16 cellular contexts compared by ENCODE assay signal in the genomic region with DNA sequence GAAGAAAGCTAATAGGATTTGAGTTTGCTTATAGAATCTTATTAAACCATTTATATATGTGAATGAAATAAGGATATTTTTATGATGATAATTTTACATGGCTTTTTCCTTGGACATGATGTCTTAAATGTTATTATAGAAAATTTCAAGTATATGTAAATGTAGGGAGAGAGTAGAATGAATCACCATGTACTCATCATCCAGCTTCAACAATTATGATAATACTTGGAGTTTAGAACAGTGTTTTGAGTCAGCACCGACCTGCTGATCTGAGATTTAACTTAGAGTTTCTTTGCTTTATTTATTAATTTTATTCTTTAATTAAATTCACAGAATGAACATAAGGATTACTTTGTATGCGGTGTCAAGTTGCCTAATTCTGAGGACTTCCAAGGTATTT.
DNase-seq lines count a peak whose midpoint lies in the region; ATAC-seq and TF ChIP-seq lines count a peak whose summit lies in the region.
"Had no signal": no experiment of that assay in that cellular context is flagged by ENCODE, and none has a peak within 500 bp of the region (broad histone marks: within the 10 kb centered on the region; RNA-seq: fewer than 3 reads in every experiment).

No MANE protein-coding gene starts in this region.

- H3K36me3 ChIP-seq in adipocyte (ENCODE audit: control insufficient read depth, insufficient read depth, low read length, severe bottlenecking) = peaks cover 38% of the 10 kb centered on the region
- no peaks in the 10 kb centered on the region for H3K36me3 ChIP-seq in fibroblast of lung (ENCODE audit: control insufficient read depth, insufficient read depth, low read length)
- H3K36me3 ChIP-seq in skeletal muscle satellite cell (ENCODE audit: insufficient read depth, low read length) = no peaks in the 10 kb centered on the region
- H3K36me3 ChIP-seq: BE2C had no signal

- H3K4me3 Mint-ChIP-seq in mesothelial cell of epicardium = no peak overlapping the region
- H3K4me3 Mint-ChIP-seq: dendritic cell treated with granulocyte-macrophage colony-stimulating factor and Interleukin-4, amounts not matched to agents 40 ng/mL and 50 ng/mL, for 4 days; natural killer cell treated with Interleukin-12 subunit alpha and Interleukin-12 subunit beta and Interleukin-15 and Interleukin-18, amount 100 ng/mL, for 72 hours had no signal

- H3K9me3 Mint-ChIP-seq in mesothelial cell of epicardium = no peaks in the 10 kb centered on the region
- H3K9me3 Mint-ChIP-seq: dendritic cell treated with granulocyte-macrophage colony-stimulating factor and Interleukin-4, amounts not matched to agents 40 ng/mL and 50 ng/mL, for 4 days; natural killer cell treated with Interleukin-12 subunit alpha and Interleukin-12 subunit beta and Interleukin-15 and Interleukin-18, amount 100 ng/mL, for 72 hours had no signal

- no peaks in the 10 kb centered on the region for H3K79me2 ChIP-seq in fibroblast of lung (ENCODE audit: control insufficient read depth, insufficient read depth, low read length)

- peak; percentile 27 for DNase-seq in HPDE6-E6E7 (ENCODE audit: extremely low spot score)
- peak; percentile 51 for DNase-seq in adipocyte (ENCODE audit: low read depth)
- DNase-seq in fibroblast of lung (ENCODE audit: low read depth in 2 of 2) = peak; percentile 69 to 79
- DNase-seq in activated CD4-positive, alpha-beta T cell treated with anti-CD3 and anti-CD28 coated beads for 1 hour = no peak
- no peak for DNase-seq in central memory CD4-positive, alpha-beta T cell
- no peak for DNase-seq in mesothelial cell of epicardium (ENCODE audit: low spot score in 2 of 2, unreplicated experiment in 2 of 2)
- DNase-seq: BE2C, erythroblast, GF-D8, head of caudate nucleus, NCI-H1105 treated with DMSO at 0.1 percent for 48 hours, posterior cingulate gyrus had no signal

- H3K27ac Mint-ChIP-seq in mesothelial cell of epicardium = no peak overlapping the region
- H3K27ac Mint-ChIP-seq: dendritic cell treated with granulocyte-macrophage colony-stimulating factor and Interleukin-4, amounts not matched to agents 40 ng/mL and 50 ng/mL, for 4 days; natural killer cell treated with Interleukin-12 subunit alpha and Interleukin-12 subunit beta and Interleukin-15 and Interleukin-18, amount 100 ng/mL, for 72 hours had no signal

- H3K36me3 Mint-ChIP-seq in mesothelial cell of epicardium = peaks cover 31% of the 10 kb centered on the region

- peaks cover 2% of the 10 kb centered on the region for H3K4me1 Mint-ChIP-seq in mesothelial cell of epicardium

- H3K4me1 ChIP-seq in adipocyte (ENCODE audit: control insufficient read depth, insufficient read depth, low read length) (peaks cover 21% of the 10 kb centered on the region), fibroblast of lung (ENCODE audit: control insufficient read depth, extremely low read depth, insufficient read depth, low read length) (peaks cover 7% of the 10 kb centered on the region), skeletal muscle satellite cell (ENCODE audit: control insufficient read depth, insufficient read depth, low read length) (peaks cover 50% of the 10 kb centered on the region)
- H3K4me1 ChIP-seq: BE2C had no signal

- no peak for ATAC-seq in GM18498 (IDR thresholded peaks at IDR 0.05; ENCODE audit: unreplicated experiment)
- ATAC-seq: natural killer cell treated with Interleukin-12 subunit alpha and Interleukin-12 subunit beta and Interleukin-15 and Interleukin-18, amount 100 ng/mL, for 72 hours had no signal

- H3K9me3 ChIP-seq in adipocyte (ENCODE audit: control insufficient read depth, low read length) (no peaks in the 10 kb centered on the region), fibroblast of lung (ENCODE audit: control insufficient read depth, insufficient read depth, low read depth, low read length) (no peaks in the 10 kb centered on the region), skeletal muscle satellite cell (replicated peaks; ENCODE audit: low read length) (no peaks in the 10 kb centered on the region)
- H3K9me3 ChIP-seq: BE2C had no signal

- H3K9ac ChIP-seq in adipocyte (ENCODE audit: low read length) (no peak overlapping the region), fibroblast of lung (ENCODE audit: insufficient read depth, low read length) (no peak overlapping the region), skeletal muscle satellite cell (ENCODE audit: low read depth, low read length) (no peak overlapping the region)

- TF ChIP-seq CTCF in fibroblast of lung (conservative IDR thresholded peaks at IDR 0.05 in 1 of 2, IDR thresholded peaks at IDR 0.05 in 1 of 2; ENCODE audit: low read depth in 1 of 2, low read length in 2 of 2) (no peak), mesothelial cell of epicardium (IDR thresholded peaks at IDR 0.05; ENCODE audit: unreplicated experiment) (no peak)

- no peak overlapping the region for H3K27ac ChIP-seq in fibroblast of lung (ENCODE audit: insufficient read depth, low read length)

- no peaks in the 10 kb centered on the region for H3K27me3 ChIP-seq in adipocyte (replicated peaks; ENCODE audit: control insufficient read depth, insufficient read depth, low read length)
- no peaks in the 10 kb centered on the region for H3K27me3 ChIP-seq in fibroblast of lung (ENCODE audit: control insufficient read depth, insufficient read depth, low read length)
- no peaks in the 10 kb centered on the region for H3K27me3 ChIP-seq in skeletal muscle satellite cell (ENCODE audit: control insufficient read depth, insufficient read depth, low read length)
- H3K27me3 ChIP-seq: BE2C had no signal

- H3K4me2 ChIP-seq in fibroblast of lung (ENCODE audit: extremely low read depth, insufficient read depth, low read length) = no peak overlapping the region
- peak overlapping the region; percentile 53 for H3K4me2 ChIP-seq in skeletal muscle satellite cell (ENCODE audit: low read length)

- H4K20me1 ChIP-seq in fibroblast of lung (ENCODE audit: control insufficient read depth, extremely low read depth, insufficient read depth, low read length) = no peaks in the 10 kb centered on the region

- no peak overlapping the region for H2AFZ ChIP-seq in fibroblast of lung (ENCODE audit: low read length)

- no peak overlapping the region for H3K4me3 ChIP-seq in adipocyte (ENCODE audit: low read length)
- H3K4me3 ChIP-seq in fibroblast of lung (replicated peaks in 1 of 4; ENCODE audit: control extremely low read depth in 1 of 4, insufficient read depth in 1 of 4, low read depth in 3 of 4, low read length in 4 of 4) = no peak overlapping the region
- H3K4me3 ChIP-seq in skeletal muscle satellite cell (ENCODE audit: low read length) = no peak overlapping the region

- H3K27me3 Mint-ChIP-seq in mesothelial cell of epicardium (ENCODE audit: low read depth) = no peaks in the 10 kb centered on the region
- H3K27me3 Mint-ChIP-seq: dendritic cell treated with granulocyte-macrophage colony-stimulating factor and Interleukin-4, amounts not matched to agents 40 ng/mL and 50 ng/mL, for 4 days; natural killer cell treated with Interleukin-12 subunit alpha and Interleukin-12 subunit beta and Interleukin-15 and Interleukin-18, amount 100 ng/mL, for 72 hours had no signal

Comparison
In these comparisons a context has a peak if more than half of its experiments do, and no peak if none do; other contexts are left out.
1. DNase-seq: peak in HPDE6-E6E7 (single experiment), adipocyte (single experiment) and fibroblast of lung (2 of 2); none in activated CD4-positive, alpha-beta T cell treated with anti-CD3 and anti-CD28 coated beads for 1 hour (single experiment), central memory CD4-positive, alpha-beta T cell (single experiment) and mesothelial cell of epicardium (0 of 2).